ENCODE assay signal across 13 cellular contexts in genomic region chr16:66590322-66590721, GRCh38. TPM values are rescaled to one million over a fixed set of nuclear protein-coding genes. Genes with fewer than 3 reads are reported as not detected.
A peak's percentile ranks its signal among the peaks of the same experiment; 100 is the strongest.
DNase-seq lines count a peak whose midpoint lies in the region; ATAC-seq and TF ChIP-seq lines count a peak whose summit lies in the region.
"Had no signal": no experiment of that assay in that cellular context is flagged by ENCODE, and none has a peak within 500 bp of the region (broad histone marks: within the 10 kb centered on the region; RNA-seq: fewer than 3 reads in every experiment).

No MANE protein-coding gene starts in this region.

- no peaks in the 10 kb centered on the region for H3K36me3 Mint-ChIP-seq in CD4-positive, CD25-positive, alpha-beta regulatory T cell

- no peaks in the 10 kb centered on the region for H3K27me3 ChIP-seq in CD4-positive, CD25-positive, alpha-beta regulatory T cell (ENCODE audit: control insufficient read depth, insufficient read depth, low read length)
- peaks cover 16% of the 10 kb centered on the region for H3K27me3 ChIP-seq in OCI-LY3 (ENCODE audit: low read depth, low read length)
- H3K27me3 ChIP-seq: body of pancreas had no signal

- H3K4me2 ChIP-seq in OCI-LY3 (ENCODE audit: low read length): peak overlapping the region; percentile 65

- peak overlapping the region; percentile 5 to 86 (median 83) for H3K27ac Mint-ChIP-seq in CD4-positive, CD25-positive, alpha-beta regulatory T cell

- 0 out of 2 replicates have a peak overlapping the region, but pooled peaks have one; percentile 23 for H2AFZ ChIP-seq in OCI-LY3 (ENCODE audit: low read depth, low read length)

- ATAC-seq in CD4-positive, CD25-positive, alpha-beta regulatory T cell (ENCODE audit: low read depth in 2 of 2): peak; percentile 30 to 33
- ATAC-seq: body of pancreas, right cardiac atrium, Right ventricle myocardium inferior had no signal

- H3K4me3 ChIP-seq in CD4-positive, CD25-positive, alpha-beta regulatory T cell (ENCODE audit: low read depth, low read length): peak overlapping the region; percentile 82
- peak overlapping the region; percentile 72 for H3K4me3 ChIP-seq in OCI-LY3 (ENCODE audit: low read length)
- H3K4me3 ChIP-seq: body of pancreas had no signal

- peak overlapping the region; percentile 20 for H3K27ac ChIP-seq in CD4-positive, CD25-positive, alpha-beta regulatory T cell (ENCODE audit: insufficient read depth, low read length, poor library complexity, severe bottlenecking)
- peak overlapping the region; percentile 1; the same call in 1 of the 2 replicates for H3K27ac ChIP-seq in OCI-LY3 (ENCODE audit: low read length)
- H3K27ac ChIP-seq: body of pancreas had no signal

- H4K20me1 ChIP-seq in OCI-LY3 (ENCODE audit: insufficient read depth, low read length): no peaks in the 10 kb centered on the region

- H3K4me1 ChIP-seq in CD4-positive, CD25-positive, alpha-beta regulatory T cell (ENCODE audit: control insufficient read depth, insufficient read depth, low read length, poor library complexity, severe bottlenecking): peaks cover 14% of the 10 kb centered on the region
- peaks cover 41% of the 10 kb centered on the region for H3K4me1 ChIP-seq in OCI-LY3 (ENCODE audit: low read length)
- H3K4me1 ChIP-seq: body of pancreas had no signal

- no peaks in the 10 kb centered on the region for H3K27me3 Mint-ChIP-seq in CD4-positive, CD25-positive, alpha-beta regulatory T cell

- no peaks in the 10 kb centered on the region for H3K9me3 ChIP-seq in CD4-positive, CD25-positive, alpha-beta regulatory T cell (ENCODE audit: control insufficient read depth in 2 of 2, low read length in 2 of 2)
- H3K9me3 ChIP-seq in OCI-LY3 (ENCODE audit: insufficient read depth, low read length): peaks cover 4% of the 10 kb centered on the region; the same call in 1 of the 2 replicates
- H3K9me3 ChIP-seq: body of pancreas had no signal

- H3K36me3 ChIP-seq in CD4-positive, CD25-positive, alpha-beta regulatory T cell (ENCODE audit: control insufficient read depth, insufficient read depth, low read length): no peaks in the 10 kb centered on the region
- H3K36me3 ChIP-seq in OCI-LY3 (replicated peaks; ENCODE audit: low read depth, low read length): no peaks in the 10 kb centered on the region

- in situ Hi-C loops in GM13976 (cut with MboI; ENCODE audit: low sequenced_read_pairs, unreplicated experiment): no loop called here

- H3K9ac ChIP-seq in OCI-LY3 (ENCODE audit: low read length): peak overlapping the region; percentile 57

- peak in 2 of 3 donors; percentile 42 to 83 for DNase-seq in CD4-positive, CD25-positive, alpha-beta regulatory T cell
- peak; percentile 50 for DNase-seq in GM13976 (ENCODE audit: low spot score)
- DNase-seq in fibroblast of peridontal ligament (ENCODE audit: extremely low read depth): peak; percentile 15
- no peak for DNase-seq in NCI-H2029 (lab: John Stamatoyannopoulos, UW)
- no peak for DNase-seq in HUDEP-2 (lab: John Stamatoyannopoulos, UW; ENCODE audit: unreplicated experiment in 76 of 76)
- DNase-seq in SHP77 (lab: John Stamatoyannopoulos, UW): no peak
- no peak for DNase-seq in HuH-7 (ENCODE audit: low spot score)
- DNase-seq: activated CD4-positive, CD25-positive, alpha-beta regulatory T cell treated with anti-CD3 and anti-CD28 coated beads, Interleukin-2, amount 50 U/mL, for 72 hours; body of pancreas; DMS79; right cardiac atrium had no signal

- H3K79me2 ChIP-seq in OCI-LY3 (ENCODE audit: low read length): no peaks in the 10 kb centered on the region

- peaks cover 6 to 33% (median 18%) of the 10 kb centered on the region in 4 donors for H3K4me1 Mint-ChIP-seq in CD4-positive, CD25-positive, alpha-beta regulatory T cell

- peaks cover 0 to 1% (median 0%) of the 10 kb centered on the region in 7 donors for H3K9me3 Mint-ChIP-seq in CD4-positive, CD25-positive, alpha-beta regulatory T cell

- TF ChIP-seq CTCF in GM13976 (IDR thresholded peaks at IDR 0.05; ENCODE audit: borderline replicate concordance, control extremely low read depth, extremely low read depth, insufficient read depth, missing control alignments): no peak
- no peak for TF ChIP-seq CTCF in OCI-LY3 (IDR thresholded peaks at IDR 0.05; ENCODE audit: low read depth, low read length)

- H3K4me3 Mint-ChIP-seq in CD4-positive, CD25-positive, alpha-beta regulatory T cell: peak overlapping the region; percentile 82 to 98 (median 89)

RNA-seq across cellular contexts. Expression of gene CMTM2, which starts 11.1 kb away (rescaled TPM):
- 0.49 TPM for total RNA-seq in CD4-positive, CD25-positive, alpha-beta regulatory T cell
- not detected for polyA plus RNA-seq in CD4-positive, CD25-positive, alpha-beta regulatory T cell
- total RNA-seq: body of pancreas had no signal
- polyA plus RNA-seq: right cardiac atrium had no signal

RNA-seq across cellular contexts. Expression of gene CMTM3, which starts 14.2 kb away (rescaled TPM):
- 83.1 TPM for total RNA-seq in CD4-positive, CD25-positive, alpha-beta regulatory T cell
- 100 to 1,000 TPM in 3 of 4 donors, 10 to 100 TPM in 1; 98.6 to 127 (median 124) TPM for polyA plus RNA-seq in CD4-positive, CD25-positive, alpha-beta regulatory T cell

RNA-seq across cellular contexts. Expression of gene CMTM1, which starts 24.1 kb away (rescaled TPM):
- 3.2 TPM for total RNA-seq in CD4-positive, CD25-positive, alpha-beta regulatory T cell
- polyA plus RNA-seq in CD4-positive, CD25-positive, alpha-beta regulatory T cell: 1 to 10 TPM in 2 of 4 donors, under 1 TPM in 2; 0.26 to 1.7 (median 0.96) TPM
- total RNA-seq: body of pancreas had no signal

RNA-seq across cellular contexts. Expression of gene CKLF, which starts 37.9 kb away (rescaled TPM):
- 48.2 TPM for total RNA-seq in CD4-positive, CD25-positive, alpha-beta regulatory T cell
- polyA plus RNA-seq in CD4-positive, CD25-positive, alpha-beta regulatory T cell: 100 to 1,000 TPM; 157 to 242 (median 168) TPM

RNA-seq across cellular contexts. Expression of gene TK2, which starts 40.4 kb away (rescaled TPM):
- total RNA-seq in CD4-positive, CD25-positive, alpha-beta regulatory T cell: 8.2 TPM
- polyA plus RNA-seq in CD4-positive, CD25-positive, alpha-beta regulatory T cell: 1 to 10 TPM; 5.1 to 8.8 (median 7.7) TPM

Comparison
In these comparisons a context has a peak if more than half of its experiments do, and no peak if none do; other contexts are left out.
1. DNase-seq: peak in CD4-positive, CD25-positive, alpha-beta regulatory T cell (2 of 3), GM13976 (single experiment) and fibroblast of peridontal ligament (single experiment); none in NCI-H2029 (single experiment), HUDEP-2 (0 of 76), SHP77 (0 of 2) and HuH-7 (single experiment).